In genomic region chr17:75183999-75184884, GRCh38 we compare ENCODE assay signal across 1 cellular context.
A peak's percentile ranks its signal among the peaks of the same experiment; 100 is the strongest.
TF ChIP-seq lines count a peak whose summit lies in the region.

No MANE protein-coding gene starts in this region.

TF ChIP-seq in K562, 482 proteins besides CTCF, POLR2A, EP300 and RAD21 (continued from another document and continues in another):
- TF ChIP-seq USF2 (CRISPR knock-in tag; IDR thresholded peaks at IDR 0.05) (no peak), GABPB1 (CRISPR knock-in tag; IDR thresholded peaks at IDR 0.05) (no peak), ZNF830 (CRISPR knock-in tag; IDR thresholded peaks at IDR 0.05) (no peak), STAT5B (CRISPR knock-in tag; IDR thresholded peaks at IDR 0.05) (no peak), CBFA2T2 (conservative IDR thresholded peaks at IDR 0.05) (no peak; the same call in 1 of the 2 replicates), USF1 (CRISPR knock-in tag; IDR thresholded peaks at IDR 0.05) (no peak), ZNF655 (CRISPR knock-in tag; IDR thresholded peaks at IDR 0.05) (no peak), U2AF2 (optimal IDR thresholded peaks at IDR 0.05; ENCODE audit: low read depth, low read length) (no peak), TBL1XR1 (IDR thresholded peaks at IDR 0.05; ENCODE audit: low read length in 2 of 2) (no peak), FOXJ2 (tag; IDR thresholded peaks at IDR 0.05) (no peak), SIN3B (IDR thresholded peaks at IDR 0.05; ENCODE audit: low read depth) (no peak), BRCA1 (IDR thresholded peaks at IDR 0.05) (no peak), BRCA1 (CRISPR knock-in tag; IDR thresholded peaks at IDR 0.05) (no peak), PRPF4 (IDR thresholded peaks at IDR 0.05; ENCODE audit: insufficient read depth, low read depth, low read length, poor library complexity, severe bottlenecking) (no peak), NEUROD1 (IDR thresholded peaks at IDR 0.05; ENCODE audit: borderline replicate concordance, low read depth, low read length, partially characterized antibody) (no peak), CEBPZ (IDR thresholded peaks at IDR 0.05; ENCODE audit: borderline replicate concordance, low read depth, low read length) (no peak), DACH1 (IDR thresholded peaks at IDR 0.05; ENCODE audit: partially characterized antibody) (no peak), SAP30 (IDR thresholded peaks at IDR 0.05; ENCODE audit: borderline replicate concordance, insufficient read depth, low read depth, low read length, poor library complexity, severe bottlenecking) (no peak), SMARCA4 (IDR thresholded peaks at IDR 0.05) (peak; percentile 36; the same call in 1 of the 2 replicates), CHD7 (IDR thresholded peaks at IDR 0.05; ENCODE audit: low read depth, low read length) (no peak), NKRF (IDR thresholded peaks at IDR 0.05; ENCODE audit: borderline replicate concordance) (no peak; the same call in 1 of the 2 replicates), HDGF (IDR thresholded peaks at IDR 0.05) (0 out of 2 replicates have a peak, but pooled peaks have one; percentile 68), HES1 (IDR thresholded peaks at IDR 0.05; ENCODE audit: low read depth) (no peak), VEZF1 (CRISPR knock-in tag; IDR thresholded peaks at IDR 0.05) (peak; percentile 48; the same call in 1 of the 2 replicates), CCNT2 (IDR thresholded peaks at IDR 0.05; ENCODE audit: borderline replicate concordance, extremely low read depth, insufficient read length, low read depth, low read length) (no peak), KAT7 (CRISPR knock-in tag; IDR thresholded peaks at IDR 0.05; ENCODE audit: borderline replicate concordance) (no peak), POLR3G (IDR thresholded peaks at IDR 0.05; ENCODE audit: extremely low read depth, insufficient read length, insufficient replicate concordance) (no peak), MAFK (IDR thresholded peaks at IDR 0.05; ENCODE audit: low read length) (no peak), TEAD1 (CRISPR knock-in tag; IDR thresholded peaks at IDR 0.05) (no peak), JUNB (CRISPR knock-in tag; conservative IDR thresholded peaks at IDR 0.05) (no peak), CREB5 (CRISPR knock-in tag; IDR thresholded peaks at IDR 0.05) (no peak)
